In genomic region chr11:105588001-105588400, GRCh38 we compare ENCODE assay signal across 18 cellular contexts. TPM values are rescaled to one million over a fixed set of nuclear protein-coding genes. Genes with fewer than 3 reads are reported as not detected.
DNase-seq lines count a peak whose midpoint lies in the region; ATAC-seq and TF ChIP-seq lines count a peak whose summit lies in the region.
"Had no signal": no experiment of that assay in that cellular context is flagged by ENCODE, and none has a peak within 500 bp of the region (broad histone marks: within the 10 kb centered on the region; RNA-seq: fewer than 3 reads in every experiment).

No MANE protein-coding gene starts in this region.

- peaks cover 3% of the 10 kb centered on the region for H3K9me3 Mint-ChIP-seq in activated naive CD8-positive, alpha-beta T cell treated with anti-CD3 and anti-CD28 coated beads for 36 hours
- H3K9me3 Mint-ChIP-seq: nephron, T-cell had no signal

- no peaks in the 10 kb centered on the region for H3K36me3 Mint-ChIP-seq in activated naive CD8-positive, alpha-beta T cell treated with anti-CD3 and anti-CD28 coated beads for 36 hours
- H3K36me3 Mint-ChIP-seq: T-cell, WTC11 had no signal

- H3K4me3 ChIP-seq in HFF-Myc (replicated peaks; ENCODE audit: low read depth, low read length) (no peak overlapping the region), fibroblast of villous mesenchyme (ENCODE audit: low read depth, low read length) (no peak overlapping the region)
- H3K4me3 ChIP-seq: transverse colon had no signal

- H3K4me3 Mint-ChIP-seq in activated naive CD8-positive, alpha-beta T cell treated with anti-CD3 and anti-CD28 coated beads for 36 hours, result no peak overlapping the region
- H3K4me3 Mint-ChIP-seq: nephron, T-cell, WTC11 had no signal

- DNase-seq in A172 (ENCODE audit: low spot score) (peak; percentile 43), HFF-Myc (ENCODE audit: extremely low read depth, low read depth) (peak; percentile 26), amniotic epithelial cell (ENCODE audit: low read depth) (peak; percentile 65), fibroblast of villous mesenchyme (ENCODE audit: low read depth) (peak; percentile 36), islet precursor cell (no peak)
- no peak for DNase-seq in activated naive CD8-positive, alpha-beta T cell treated with anti-CD3 and anti-CD28 coated beads for 36 hours
- DNase-seq: cerebellar nuclear complex; KG1; OCI-M1; right cardiac atrium; stimulated activated CD4-positive, alpha-beta T cell treated with anti-CD3 and anti-CD28 coated beads, Interleukin-4, amount 100 ng/mL, for 24 hours; T-cell; transverse colon had no signal

- no peaks in the 10 kb centered on the region for H3K4me1 Mint-ChIP-seq in activated naive CD8-positive, alpha-beta T cell treated with anti-CD3 and anti-CD28 coated beads for 36 hours
- H3K4me1 Mint-ChIP-seq: nephron, T-cell, WTC11 had no signal

- ATAC-seq in HG02610 (IDR thresholded peaks at IDR 0.05; ENCODE audit: unreplicated experiment) (no peak), HG03378 (IDR thresholded peaks at IDR 0.05; ENCODE audit: unreplicated experiment) (no peak)
- ATAC-seq: right cardiac atrium, T-cell, WTC11 had no signal

- H3K27ac Mint-ChIP-seq in activated naive CD8-positive, alpha-beta T cell treated with anti-CD3 and anti-CD28 coated beads for 36 hours, result no peak overlapping the region
- H3K27ac Mint-ChIP-seq: nephron, T-cell, WTC11 had no signal

- no peaks in the 10 kb centered on the region for H3K27me3 Mint-ChIP-seq in activated naive CD8-positive, alpha-beta T cell treated with anti-CD3 and anti-CD28 coated beads for 36 hours
- H3K27me3 Mint-ChIP-seq: T-cell had no signal

- TF ChIP-seq CTCF in HFF-Myc (IDR thresholded peaks at IDR 0.05; ENCODE audit: low read depth, low read length, missing control alignments) (no peak), fibroblast of villous mesenchyme (IDR thresholded peaks at IDR 0.05; ENCODE audit: insufficient read depth, low read depth, low read length) (no peak)

RNA-seq across cellular contexts. Expression of gene GRIA4, which starts 21.9 kb away (rescaled TPM):
- total RNA-seq in A172 (2014; rRNA removed; shearing (Covaris generic)), result 0.05 TPM in 1 of 2 replicates, not detected in the other
- 5.2 and 12.2 TPM in 2 replicates for total RNA-seq in fibroblast of villous mesenchyme
- total RNA-seq in activated naive CD8-positive, alpha-beta T cell treated with anti-CD3 and anti-CD28 coated beads for 36 hours, result not detected
- total RNA-seq: NCI-H460 had no signal

Comparison
In these comparisons a context has a peak if more than half of its experiments do, and no peak if none do; other contexts are left out.
1. DNase-seq: peak in A172 (single experiment), HFF-Myc (single experiment), amniotic epithelial cell (single experiment) and fibroblast of villous mesenchyme (single experiment); none in islet precursor cell (single experiment) and activated naive CD8-positive, alpha-beta T cell treated with anti-CD3 and anti-CD28 coated beads for 36 hours (single experiment).